In the genomic region with DNA sequence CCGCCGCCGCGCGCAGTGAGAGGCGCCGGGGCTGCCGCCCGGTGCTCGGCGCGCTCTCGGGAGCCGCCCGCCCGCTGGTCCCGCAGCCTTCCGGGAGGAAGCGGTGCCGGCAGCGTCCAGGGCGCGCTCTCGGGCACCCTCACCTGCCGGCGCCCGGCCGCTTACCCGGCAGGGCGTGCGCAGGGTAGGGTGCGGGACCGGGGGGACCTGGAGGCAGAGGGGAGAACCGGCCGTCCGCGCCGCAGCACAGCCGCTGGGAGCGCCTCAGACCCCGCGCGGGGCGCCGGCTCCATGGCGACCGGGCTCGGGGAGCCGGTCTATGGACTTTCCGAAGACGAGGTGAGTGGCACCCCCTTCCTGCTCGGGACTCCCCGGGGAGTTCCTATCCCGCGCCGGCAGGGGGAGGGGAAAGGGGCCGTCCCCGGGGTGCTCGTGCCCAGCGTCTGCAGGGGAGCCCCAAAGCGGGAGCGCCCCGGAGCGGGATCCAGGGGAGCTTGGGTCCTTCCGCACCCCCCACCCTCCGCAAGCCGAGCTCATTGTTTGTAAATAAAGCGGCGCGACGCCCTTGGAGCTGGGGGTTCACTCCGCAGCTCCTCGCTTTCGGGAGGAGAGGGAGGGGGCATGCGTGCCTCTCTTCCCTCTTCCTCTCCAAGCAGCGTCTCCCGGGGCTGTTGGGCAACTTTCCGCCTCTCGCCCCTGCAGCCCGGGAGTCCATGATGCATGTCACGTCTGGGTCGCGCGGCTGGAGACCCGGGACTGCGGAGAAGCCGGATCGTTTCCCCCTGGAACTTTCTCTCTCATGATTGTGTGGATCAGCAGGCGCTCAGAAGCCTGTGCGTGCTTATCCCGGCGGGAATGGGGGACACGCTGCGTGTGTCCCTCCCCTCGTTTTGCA, we compare ENCODE assay signal across 8 cellular contexts. TPM values are rescaled to one million over a fixed set of nuclear protein-coding genes. Genes with fewer than 3 reads are reported as not detected.
DNase-seq lines count a peak whose midpoint lies in the region; ATAC-seq and TF ChIP-seq lines count a peak whose summit lies in the region.

No MANE protein-coding gene starts in this region.

- peak overlapping the region; percentile 89 to 97 (median 95) for H3K4me3 Mint-ChIP-seq in naive thymus-derived CD8-positive, alpha-beta T cell

- no peaks in the 10 kb centered on the region for H3K9me3 Mint-ChIP-seq in naive thymus-derived CD8-positive, alpha-beta T cell

- H3K4me1 ChIP-seq in A673 (ENCODE audit: insufficient read depth, low read length, poor library complexity, severe bottlenecking) (peaks cover 5% of the 10 kb centered on the region), esophagus (ENCODE audit: control insufficient read depth in 2 of 2, insufficient read depth in 2 of 2, low read length in 1 of 2) (no peaks in the 10 kb centered on the region), testis (no peaks in the 10 kb centered on the region)

- peak; percentile 58 for DNase-seq in A673 (ENCODE audit: low spot score)
- DNase-seq in NCI-H2227 treated with DMSO at 0.1 percent for 48 hours (lab: John Stamatoyannopoulos, UW): peak; percentile 13
- DNase-seq in activated T-cell treated with anti-CD3 and anti-CD28 coated beads for 48 hours (ENCODE audit: low read depth): peak; percentile 34
- DNase-seq in naive thymus-derived CD8-positive, alpha-beta T cell: peak; percentile 40 to 76 (median 52)
- peak; percentile 34 for DNase-seq in testis

- no TSS peak for BruUV-seq in A673 (replicated peaks; lab: Mats Ljungman, UMichigan)

- H3K4me1 Mint-ChIP-seq in naive thymus-derived CD8-positive, alpha-beta T cell: peaks cover 22 to 41% (median 34%) of the 10 kb centered on the region in 4 donors

- TF ChIP-seq CTCF in A673 (conservative IDR thresholded peaks at IDR 0.05; ENCODE audit: low read depth, low read length) (no peak), testis (IDR thresholded peaks at IDR 0.05) (peak in 2 of 3 experiments; percentile 2 to 13)

- H3K27ac ChIP-seq in A673 (ENCODE audit: low read depth, low read length, poor library complexity, severe bottlenecking) (no peak overlapping the region), esophagus (ENCODE audit: low read depth in 2 of 2, low read length in 1 of 2) (peak overlapping the region; percentile 67 to 80), testis (peak overlapping the region; percentile 8 to 84)

- H3K4me3 ChIP-seq in A673 (ENCODE audit: low read depth, low read length, poor library complexity, severe bottlenecking) (peak overlapping the region; percentile 87), esophagus (ENCODE audit: low read depth in 1 of 2, low read length in 2 of 2) (peak overlapping the region; percentile 75 to 85), testis (peak overlapping the region; percentile 71 to 75)

- H3K27me3 Mint-ChIP-seq in naive thymus-derived CD8-positive, alpha-beta T cell: peaks cover 0 to 1% (median 0%) of the 10 kb centered on the region in 5 donors

- H3K27me3 ChIP-seq in A673 (replicated peaks; ENCODE audit: insufficient read depth, low read depth, low read length, poor library complexity): no peaks in the 10 kb centered on the region
- no peaks in the 10 kb centered on the region for H3K27me3 ChIP-seq in esophagus (ENCODE audit: control insufficient read depth in 1 of 2, insufficient read depth in 2 of 2, low read length in 2 of 2)
- no peaks in the 10 kb centered on the region for H3K27me3 ChIP-seq in testis

- intact Hi-C loops in A673 (cut with micrococcal nuclease; ENCODE audit: unreplicated experiment) (loop anchor here (5.0 to 10.0 kb wide), 5 partner anchors 78 to 400 kb away; no protein-coding TSS in a partner anchor), testis (cut with DNase I; ENCODE audit: low total_unique reads) (loop anchor here (10.0 kb wide), 1 partner anchor 450 kb away; no protein-coding TSS in a partner anchor)

- CTCF ChIA-PET in A673 (lab: Charles Lee): interaction anchor here (1.4 to 1.5 kb wide), 2 partner anchors 77 to 449 kb away, joined by 3 to 7 read pairs; no protein-coding TSS in a partner anchor

- peak overlapping the region in 9 of 10 donors; percentile 29 to 89 (median 63) for H3K27ac Mint-ChIP-seq in naive thymus-derived CD8-positive, alpha-beta T cell

- H3K36me3 ChIP-seq in A673 (ENCODE audit: insufficient read depth, low read length, poor library complexity, severe bottlenecking) (no peaks in the 10 kb centered on the region), esophagus (ENCODE audit: control insufficient read depth in 2 of 2, insufficient read depth in 2 of 2, low read length in 1 of 2) (no peaks in the 10 kb centered on the region), testis (ENCODE audit: low read depth, missing control alignments) (no peaks in the 10 kb centered on the region)

- no peaks in the 10 kb centered on the region for H3K9me3 ChIP-seq in A673 (ENCODE audit: low read depth, low read length, poor library complexity, severe bottlenecking)
- H3K9me3 ChIP-seq in esophagus (ENCODE audit: control insufficient read depth in 2 of 2, insufficient read depth in 1 of 2, low read depth in 1 of 2, low read length in 1 of 2): no peaks in the 10 kb centered on the region
- H3K9me3 ChIP-seq in testis: no peaks in the 10 kb centered on the region

- ATAC-seq in GM18511 (IDR thresholded peaks at IDR 0.05; ENCODE audit: unreplicated experiment) (peak; percentile 41), HG02943 (IDR thresholded peaks at IDR 0.05; ENCODE audit: low read depth, unreplicated experiment) (peak; percentile 41)
- peak in 1 of 2 donors; percentile 21 for ATAC-seq in naive thymus-derived CD8-positive, alpha-beta T cell

- 0% methylated on average over 73 to 95 of the region's 95 CpGs for WGBS in esophagus, 2 donors
- 0 to 1% methylated on average over 16 to 46 of the region's 95 CpGs for WGBS in testis, 2 donors

- POLR2A ChIA-PET in A673 (lab: Charles Lee; ENCODE audit: low non-redundant PET): interaction anchor here (0.7 kb wide), 1 partner anchor 281 kb away, joined by 3 read pairs; no protein-coding TSS in a partner anchor
- POLR2A ChIA-PET in naive thymus-derived CD8-positive, alpha-beta T cell (lab: Charles Lee): interaction anchor here (1.1 kb wide), 1 partner anchor 77 kb away, joined by 4 read pairs; no protein-coding TSS in a partner anchor

- no peaks in the 10 kb centered on the region for H3K36me3 Mint-ChIP-seq in naive thymus-derived CD8-positive, alpha-beta T cell

- TF ChIP-seq POLR2A in testis (IDR thresholded peaks at IDR 0.05): no peak

RNA-seq across cellular contexts. Expression of a gene that starts 0.6 kb away (rescaled TPM):
- 15.3 and 23.8 TPM in 2 replicates for total RNA-seq in A673 (2021)
- polyA plus RNA-seq in esophagus: 10 to 100 TPM; 10.8 to 14.1 TPM
- 1 to 10 TPM; 5.6 to 6.5 TPM for total RNA-seq in naive thymus-derived CD8-positive, alpha-beta T cell
- polyA plus RNA-seq in naive thymus-derived CD8-positive, alpha-beta T cell: 1 to 10 TPM; 1.5 to 3.5 (median 2.9) TPM
- 10 to 100 TPM; 42.7 to 43.1 TPM for total RNA-seq in testis
- 14.3 TPM for polyA plus RNA-seq in testis (ENCODE audit: insufficient read depth, low read depth, low replicate concordance)
